ENCODE assay signal across 10 cellular contexts in genomic region chr11:8692417-8692816, GRCh38.
"Had no signal": no experiment of that assay in that cellular context is flagged by ENCODE, and none has a peak within 500 bp of the region (broad histone marks: within the 10 kb centered on the region; RNA-seq: fewer than 3 reads in every experiment).

No MANE protein-coding gene starts in this region.

- H3K27me3 ChIP-seq: brain microvascular endothelial cell had no signal

- H3K27ac ChIP-seq: brain microvascular endothelial cell, parathyroid adenoma had no signal

- H3K79me2 ChIP-seq: parathyroid adenoma had no signal

- H3K9me3 Mint-ChIP-seq: naive B cell; stimulated activated memory B cell treated with anti-CD40 and anti-IgM and Interleukin-4, amounts not matched to agents 10 μg/mL and 1 μg/mL and 100 μg/mL, for 72 hours; T-helper 2 cell treated with Interferon-gamma antibody and Interleukin-4, amounts not matched to agents 5 μg/mL and 100 μg/mL, for 36 hours had no signal

- H3K9ac ChIP-seq: parathyroid adenoma had no signal

- H3K4me3 Mint-ChIP-seq: activated naive CD8-positive, alpha-beta T cell; naive B cell; stimulated activated memory B cell treated with anti-CD40 and anti-IgM and Interleukin-4, amounts not matched to agents 10 μg/mL and 1 μg/mL and 100 μg/mL, for 72 hours; T-helper 2 cell treated with Interferon-gamma antibody and Interleukin-4, amounts not matched to agents 5 μg/mL and 100 μg/mL, for 36 hours had no signal

- H3K27me3 Mint-ChIP-seq: activated naive CD8-positive, alpha-beta T cell; naive B cell; stimulated activated memory B cell treated with anti-CD40 and anti-IgM and Interleukin-4, amounts not matched to agents 10 μg/mL and 1 μg/mL and 100 μg/mL, for 72 hours had no signal

- DNase-seq: activated CD4-positive, alpha-beta T cell treated with anti-CD3 and anti-CD28 coated beads, Interleukin-2, amount 50 U/mL, for 4 hours; anterior cingulate cortex; cerebellar nuclear complex; naive B cell; stimulated activated CD4-positive, alpha-beta T cell treated with anti-CD3 and anti-CD28 coated beads, Interleukin-2, amount 100 ng/mL, for 48 hours had no signal

- H3K27ac Mint-ChIP-seq: activated naive CD8-positive, alpha-beta T cell; naive B cell; stimulated activated memory B cell treated with anti-CD40 and anti-IgM and Interleukin-4, amounts not matched to agents 10 μg/mL and 1 μg/mL and 100 μg/mL, for 72 hours; T-helper 2 cell treated with Interferon-gamma antibody and Interleukin-4, amounts not matched to agents 5 μg/mL and 100 μg/mL, for 36 hours had no signal

- ATAC-seq: stimulated activated memory B cell treated with anti-CD40 and anti-IgM and Interleukin-4, amounts not matched to agents 10 μg/mL and 1 μg/mL and 100 μg/mL, for 72 hours had no signal

- H2AFZ ChIP-seq: parathyroid adenoma had no signal
